ENCODE assay signal across 1 cellular context in the genomic region with DNA sequence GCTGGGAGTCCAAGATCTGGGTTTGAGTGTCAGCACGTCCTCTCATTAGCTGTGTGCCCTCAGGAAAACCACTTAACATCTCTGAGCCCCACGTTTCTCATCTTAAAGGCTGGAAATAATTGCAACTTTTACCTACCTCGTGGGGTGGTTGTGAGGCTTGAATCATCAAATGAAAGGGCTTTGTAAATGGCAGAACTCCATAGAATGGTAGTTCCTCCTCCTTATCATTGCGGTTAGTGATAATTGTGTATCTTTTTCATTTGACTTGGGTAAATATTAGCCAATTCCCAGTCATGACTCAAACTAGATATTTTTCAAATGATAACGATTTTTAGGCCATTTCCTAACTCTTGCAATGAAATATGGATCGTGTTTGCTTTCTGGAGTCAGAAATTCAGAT.
TF ChIP-seq lines count a peak whose summit lies in the region.

No MANE protein-coding gene starts in this region.

TF ChIP-seq in IMR-90, 13 proteins besides CTCF, POLR2A, EP300 and RAD21:
- TF ChIP-seq CHD1 (IDR thresholded peaks at IDR 0.05; ENCODE audit: low read depth, low read length) = no peak
- no peak for TF ChIP-seq RCOR1 (IDR thresholded peaks at IDR 0.05; ENCODE audit: insufficient replicate concordance, low read length)
- TF ChIP-seq BHLHE40 (IDR thresholded peaks at IDR 0.05; ENCODE audit: low read depth, low read length) = no peak
- no peak for TF ChIP-seq ELK1 (IDR thresholded peaks at IDR 0.05; ENCODE audit: borderline replicate concordance, low read depth, low read length)
- TF ChIP-seq CEBPB (IDR thresholded peaks at IDR 0.05; ENCODE audit: low read depth, low read length) = no peak
- TF ChIP-seq FOS (IDR thresholded peaks at IDR 0.05; ENCODE audit: low read depth, low read length) = no peak
- no peak for TF ChIP-seq NFE2L2 (IDR thresholded peaks at IDR 0.05; ENCODE audit: low read depth, low read length)
- TF ChIP-seq RFX5 (IDR thresholded peaks at IDR 0.05; ENCODE audit: low read depth, low read length) = no peak
- TF ChIP-seq MAZ (IDR thresholded peaks at IDR 0.05; ENCODE audit: borderline replicate concordance, low read depth, low read length) = no peak
- no peak for TF ChIP-seq SMC3 (IDR thresholded peaks at IDR 0.05; ENCODE audit: low read depth, low read length)
- no peak for TF ChIP-seq MXI1 (IDR thresholded peaks at IDR 0.05; ENCODE audit: borderline replicate concordance, low read depth, low read length)
- TF ChIP-seq MAFK (IDR thresholded peaks at IDR 0.05; ENCODE audit: low read depth, low read length) = no peak
